In the genomic region with DNA sequence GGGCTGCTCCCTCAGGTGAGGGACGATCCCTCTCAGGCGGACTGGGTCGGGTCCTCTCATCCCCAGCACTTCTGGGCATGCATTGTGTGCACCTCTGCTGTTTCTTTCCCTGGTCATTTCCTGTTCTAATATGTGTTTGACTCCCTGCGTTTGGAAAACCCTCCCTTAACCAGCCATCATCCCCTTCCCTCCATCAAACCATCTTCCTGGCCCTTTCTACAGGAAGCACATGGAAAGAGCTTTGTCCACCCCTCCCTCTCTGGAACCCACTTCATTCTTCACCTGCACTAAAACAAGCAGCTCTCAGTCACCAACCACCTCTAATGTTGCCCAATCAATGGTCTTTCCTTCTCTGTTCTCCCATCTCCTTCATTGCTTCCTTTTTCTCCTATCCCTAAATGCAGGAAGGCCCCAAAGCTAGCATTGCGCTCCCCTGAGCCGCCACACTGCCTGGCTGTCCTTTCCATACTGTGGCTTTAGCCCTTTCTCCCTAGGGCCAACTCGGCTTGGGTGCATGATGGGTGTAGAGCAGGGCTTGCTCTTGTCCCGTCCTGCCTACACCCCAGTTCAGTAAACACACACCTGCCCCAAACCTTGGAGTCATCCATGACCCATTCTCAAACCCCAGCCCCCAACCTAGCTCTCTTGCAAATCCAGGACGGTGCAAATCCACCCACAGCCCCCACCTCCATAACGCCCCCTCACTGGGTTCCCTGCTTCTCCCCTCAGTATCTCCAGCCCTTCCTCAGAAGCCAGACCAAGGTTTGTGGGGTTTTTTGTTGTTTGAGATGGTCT, we compare ENCODE assay signal across 11 cellular contexts. TPM values are rescaled to one million over a fixed set of nuclear protein-coding genes. Genes with fewer than 3 reads are reported as not detected.
A peak's percentile ranks its signal among the peaks of the same experiment; 100 is the strongest.
DNase-seq lines count a peak whose midpoint lies in the region; ATAC-seq and TF ChIP-seq lines count a peak whose summit lies in the region.
"Had no signal": no experiment of that assay in that cellular context is flagged by ENCODE, and none has a peak within 500 bp of the region (broad histone marks: within the 10 kb centered on the region; RNA-seq: fewer than 3 reads in every experiment).

No MANE protein-coding gene starts in this region.

- H3K27me3 ChIP-seq in OCI-LY3 (ENCODE audit: low read depth, low read length) (no peaks in the 10 kb centered on the region), psoas muscle (ENCODE audit: insufficient read depth in 3 of 3, low read length in 2 of 3) (no peaks in the 10 kb centered on the region)

- peaks cover 36% of the 10 kb centered on the region for H3K36me3 Mint-ChIP-seq in activated T-cell treated with anti-CD3 and anti-CD28 coated beads, Interleukin-2, amount 50 U/mL, for 4 hours (ENCODE audit: insufficient read depth)

- H4K20me1 ChIP-seq in OCI-LY3 (ENCODE audit: insufficient read depth, low read length): peaks cover 44% of the 10 kb centered on the region

- intact Hi-C loops in psoas muscle (cut with DNase I): no loop called here

- H3K4me3 Mint-ChIP-seq in activated T-cell treated with anti-CD3 and anti-CD28 coated beads, Interleukin-2, amount 50 U/mL, for 4 hours: no peak overlapping the region

- H3K4me1 Mint-ChIP-seq in activated T-cell treated with anti-CD3 and anti-CD28 coated beads, Interleukin-2, amount 50 U/mL, for 4 hours (ENCODE audit: low read depth): peaks cover 2% of the 10 kb centered on the region

- WGBS in psoas muscle, 3 donors: 63 to 72% (median 69%) methylated on average over 10 of the region's 10 CpGs

- no peaks in the 10 kb centered on the region for H3K9me3 Mint-ChIP-seq in activated T-cell treated with anti-CD3 and anti-CD28 coated beads, Interleukin-2, amount 50 U/mL, for 4 hours

- H3K36me3 ChIP-seq in OCI-LY3 (replicated peaks; ENCODE audit: low read depth, low read length) (peaks cover 46% of the 10 kb centered on the region), psoas muscle (ENCODE audit: insufficient read depth in 1 of 2, low read depth in 1 of 2) (peaks cover 23 to 50% of the 10 kb centered on the region in 2 donors)

- peak; percentile 13 to 20 for ATAC-seq in activated T-cell treated with anti-CD3 and anti-CD28 coated beads, Interleukin-2, amount 50 U/mL, for 4 hours
- ATAC-seq in psoas muscle (peak in 3 of 4 donors; percentile 9 to 25 (median 14)), GM21528 (IDR thresholded peaks at IDR 0.05; ENCODE audit: low FRiP score, unreplicated experiment) (no peak), HG02938 (IDR thresholded peaks at IDR 0.05; ENCODE audit: unreplicated experiment) (no peak)

- no peaks in the 10 kb centered on the region for H3K9me3 ChIP-seq in OCI-LY3 (ENCODE audit: insufficient read depth, low read length)
- no peaks in the 10 kb centered on the region for H3K9me3 ChIP-seq in psoas muscle

- TF ChIP-seq CTCF in OCI-LY3 (IDR thresholded peaks at IDR 0.05; ENCODE audit: low read depth, low read length): no peak
- no peak for TF ChIP-seq CTCF in psoas muscle (IDR thresholded peaks at IDR 0.05)

- no peak overlapping the region for H3K4me3 ChIP-seq in OCI-LY3 (ENCODE audit: low read length)
- H3K4me3 ChIP-seq in psoas muscle: no peak overlapping the region

- DNase-seq in activated T-cell treated with anti-CD3 and anti-CD28 coated beads, Interleukin-2, amount 50 U/mL, for 4 hours: no peak
- no peak for DNase-seq in activated T-cell treated with anti-CD3 and anti-CD28 coated beads for 4 hours
- no peak for DNase-seq in caudate nucleus (lab: John Stamatoyannopoulos, UW)
- DNase-seq in psoas muscle: no peak
- DNase-seq in GF-D8 (lab: John Stamatoyannopoulos, UW): no peak
- DNase-seq: NCI-H345, occipital lobe had no signal

- no peak overlapping the region for H3K9ac ChIP-seq in OCI-LY3 (ENCODE audit: low read length)

- H2AFZ ChIP-seq in OCI-LY3 (ENCODE audit: low read depth, low read length): no peak overlapping the region

- peaks cover 16% of the 10 kb centered on the region for H3K27me3 Mint-ChIP-seq in activated T-cell treated with anti-CD3 and anti-CD28 coated beads, Interleukin-2, amount 50 U/mL, for 4 hours (ENCODE audit: low read depth)

- no peaks in the 10 kb centered on the region for H3K4me1 ChIP-seq in OCI-LY3 (ENCODE audit: low read length)
- no peaks in the 10 kb centered on the region for H3K4me1 ChIP-seq in psoas muscle

- 0 out of 2 replicates have a peak overlapping the region, but pooled peaks have one; percentile 2 for H3K27ac ChIP-seq in OCI-LY3 (ENCODE audit: low read length)
- H3K27ac ChIP-seq in caudate nucleus (ENCODE audit: low read depth, low read length): peak overlapping the region; percentile 84
- no peak overlapping the region for H3K27ac ChIP-seq in psoas muscle

- no peaks in the 10 kb centered on the region for H3K79me2 ChIP-seq in OCI-LY3 (ENCODE audit: low read length)

- H3K4me2 ChIP-seq in OCI-LY3 (ENCODE audit: low read length): no peak overlapping the region

RNA-seq across cellular contexts. Expression of a gene that starts 5.4 kb away (rescaled TPM):
- total RNA-seq in activated T-cell treated with anti-CD3 and anti-CD28 coated beads, Interleukin-2, amount 50 U/mL, for 4 hours: under 1 TPM; 0.37 to 0.90 (median 0.56) TPM
- total RNA-seq in psoas muscle: 1 to 10 TPM; 4.6 to 7.1 (median 5.7) TPM
- 10 to 100 TPM in 1 of 3 donors, 1 to 10 TPM in 2; 5.0 to 19.8 (median 5.1) TPM for polyA plus RNA-seq in psoas muscle

RNA-seq across cellular contexts. Expression of a gene that starts 14.5 kb away (rescaled TPM):
- total RNA-seq in activated T-cell treated with anti-CD3 and anti-CD28 coated beads, Interleukin-2, amount 50 U/mL, for 4 hours: under 1 TPM; 0.56 to 0.87 (median 0.79) TPM
- 1 to 10 TPM in 2 of 4 donors, under 1 TPM in 2; 0.61 to 1.2 (median 0.95) TPM for total RNA-seq in psoas muscle
- polyA plus RNA-seq in psoas muscle: 1 to 10 TPM in 1 of 3 donors, under 1 TPM in 2; 0.32 to 3.3 (median 0.80) TPM
- total RNA-seq: cerebellum had no signal

RNA-seq across cellular contexts. Expression of a gene that starts 32.9 kb away (rescaled TPM):
- total RNA-seq in activated T-cell treated with anti-CD3 and anti-CD28 coated beads, Interleukin-2, amount 50 U/mL, for 4 hours: 100 to 1,000 TPM; 458 to 522 (median 474) TPM
- total RNA-seq in psoas muscle: 100 to 1,000 TPM in 3 of 4 donors, 10 to 100 TPM in 1; 78.5 to 230 (median 156) TPM
- 100 to 1,000 TPM; 108 to 152 (median 127) TPM for polyA plus RNA-seq in psoas muscle

RNA-seq across cellular contexts. Expression of a gene that starts 33.2 kb away (rescaled TPM):
- 10 to 100 TPM; 52.0 to 61.0 (median 56.8) TPM for total RNA-seq in activated T-cell treated with anti-CD3 and anti-CD28 coated beads, Interleukin-2, amount 50 U/mL, for 4 hours
- total RNA-seq in psoas muscle: 10 to 100 TPM; 10.6 to 26.7 (median 16.2) TPM
- polyA plus RNA-seq in psoas muscle: 10 to 100 TPM; 20.3 to 36.5 (median 32.4) TPM

Comparison
In these comparisons a context has a peak if more than half of its experiments do, and no peak if none do; other contexts are left out.
1. ATAC-seq: peak in activated T-cell treated with anti-CD3 and anti-CD28 coated beads, Interleukin-2, amount 50 U/mL, for 4 hours (2 of 2) and psoas muscle (3 of 4); none in GM21528 (single experiment) and HG02938 (single experiment).